8 cellular contexts compared by ENCODE assay signal in the genomic region with DNA sequence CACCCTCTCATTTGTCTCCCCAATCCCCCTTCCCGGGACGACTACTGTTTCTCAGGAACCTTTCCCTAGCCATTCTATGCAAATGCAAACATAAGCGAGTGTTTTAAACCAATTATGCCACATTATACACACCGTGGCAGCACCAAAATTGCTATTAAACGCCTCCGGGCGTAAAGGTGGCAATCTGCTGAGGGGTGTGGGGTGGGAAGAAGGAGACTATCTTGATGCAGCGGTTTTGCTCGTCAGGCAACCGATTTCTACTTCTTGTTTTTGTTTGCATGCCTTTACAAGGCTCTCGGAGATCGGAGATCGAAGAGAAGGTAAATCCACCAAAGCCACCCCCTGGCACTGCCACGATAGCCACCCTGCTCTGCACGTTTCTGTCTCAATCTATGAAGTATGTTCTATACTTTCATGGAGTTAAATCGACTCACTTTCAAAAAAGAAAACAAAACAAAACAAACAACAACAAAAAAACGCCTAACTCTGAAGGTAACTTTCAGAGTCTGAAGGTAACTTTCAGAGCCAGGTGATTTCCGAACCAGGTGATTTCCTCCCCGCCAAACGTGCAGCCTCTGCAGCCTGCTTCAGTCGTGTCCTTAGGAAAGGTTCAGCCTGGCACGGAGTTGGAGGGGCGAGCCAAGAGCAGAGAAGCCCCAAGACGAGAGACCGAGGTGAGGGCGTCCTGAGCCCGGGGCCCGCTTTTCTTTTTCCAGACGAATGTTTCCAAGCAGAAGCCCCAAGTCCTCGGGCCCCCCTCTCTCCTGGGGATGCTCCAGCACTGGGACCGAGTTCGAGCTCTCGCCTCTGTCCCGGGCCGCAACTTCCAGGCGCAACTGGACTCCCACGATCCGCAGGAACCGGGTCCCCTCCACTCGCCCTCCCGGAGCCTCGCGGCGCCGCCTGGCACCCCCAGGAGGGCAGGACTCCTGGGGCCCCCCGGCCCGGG. TPM values are rescaled to one million over a fixed set of nuclear protein-coding genes. Genes with fewer than 3 reads are reported as not detected.
DNase-seq lines count a peak whose midpoint lies in the region; ATAC-seq and TF ChIP-seq lines count a peak whose summit lies in the region.

No MANE protein-coding gene starts in this region.

- intact Hi-C loops in CD8-positive, alpha-beta T cell (cut with DNase I, micrococcal nuclease) = loop anchor here in 1 of 2 experiments (2.0 to 5.0 kb wide), 2 partner anchors 46 to 85 kb away; partner anchors contain the start of gene CDK1

- peak overlapping the region; percentile 39 for H3K27ac ChIP-seq in CD8-positive, alpha-beta T cell (ENCODE audit: low read depth, low read length)
- H3K27ac ChIP-seq in iPS DF 6.9 (ENCODE audit: low read length) = no peak overlapping the region
- peak overlapping the region; percentile 57 to 97 (median 86) for H3K27ac ChIP-seq in skin epidermis

- POLR2A ChIA-PET in CD8-positive, alpha-beta T cell (lab: Charles Lee) = interaction anchor here (1.6 kb wide), 1 partner anchor 11 kb away, joined by 4 read pairs; no protein-coding TSS in a partner anchor

- peak; percentile 32 for ATAC-seq in CD8-positive, alpha-beta T cell
- ATAC-seq in GM21390 (IDR thresholded peaks at IDR 0.05; ENCODE audit: unreplicated experiment) (peak; percentile 34), HG03469 (IDR thresholded peaks at IDR 0.05; ENCODE audit: unreplicated experiment) (no peak), HG02571 (IDR thresholded peaks at IDR 0.05; ENCODE audit: unreplicated experiment) (no peak)

- H3K27me3 ChIP-seq in CD8-positive, alpha-beta T cell (ENCODE audit: insufficient read depth, low read length) = no peaks in the 10 kb centered on the region
- no peaks in the 10 kb centered on the region for H3K27me3 ChIP-seq in iPS DF 6.9 (ENCODE audit: control insufficient read depth, insufficient read depth, low read length)

- no peaks in the 10 kb centered on the region for H3K9me3 Mint-ChIP-seq in CD8-positive, alpha-beta T cell

- peaks cover 25% of the 10 kb centered on the region for H3K27me3 Mint-ChIP-seq in CD8-positive, alpha-beta T cell (ENCODE audit: low read depth)

- no peak for TF ChIP-seq CTCF in CD8-positive, alpha-beta T cell (IDR thresholded peaks at IDR 0.05)

- H3K27ac Mint-ChIP-seq in CD8-positive, alpha-beta T cell = peak overlapping the region; percentile 86

- peak overlapping the region; percentile 45 for H3K4me3 ChIP-seq in CD8-positive, alpha-beta T cell (ENCODE audit: low read depth, low read length)
- peak overlapping the region; percentile 79; the same call in 1 of the 2 replicates for H3K4me3 ChIP-seq in iPS DF 6.9 (ENCODE audit: low read length)
- H3K4me3 ChIP-seq in skin epidermis = peak overlapping the region; percentile 49 to 86 (median 58)

- WGBS in iPS DF 6.9 (ENCODE audit: insufficient coverage, insufficient read length) = no CpG with 5 or more reads among the region's 47 CpGs

- DNase-seq in CD8-positive, alpha-beta T cell = peak in 4 of 7 experiments; percentile 21 to 54 (median 29)
- DNase-seq in NAMALWA (ENCODE audit: low spot score) = peak; percentile 26
- DNase-seq in activated gamma-delta T cell treated with Interleukin-2 at 50 U/mL for 16 hours = peak; percentile 29
- no peak for DNase-seq in iPS DF 6.9 (ENCODE audit: low read depth, low spot score)

- H3K4me3 Mint-ChIP-seq in CD8-positive, alpha-beta T cell = peak overlapping the region; percentile 91

- H3K36me3 Mint-ChIP-seq in CD8-positive, alpha-beta T cell = no peaks in the 10 kb centered on the region

- H3K9me3 ChIP-seq in CD8-positive, alpha-beta T cell (ENCODE audit: low read length) = no peaks in the 10 kb centered on the region
- no peaks in the 10 kb centered on the region for H3K9me3 ChIP-seq in iPS DF 6.9 (ENCODE audit: control insufficient read depth, insufficient read depth, low read length)

- no peaks in the 10 kb centered on the region for H3K36me3 ChIP-seq in CD8-positive, alpha-beta T cell (ENCODE audit: insufficient read depth, low read length)
- H3K36me3 ChIP-seq in iPS DF 6.9 (ENCODE audit: control insufficient read depth, insufficient read depth, low read length) = no peaks in the 10 kb centered on the region

- peaks cover 39% of the 10 kb centered on the region for H3K4me1 Mint-ChIP-seq in CD8-positive, alpha-beta T cell (ENCODE audit: low read depth)

- H3K4me1 ChIP-seq in CD8-positive, alpha-beta T cell (ENCODE audit: insufficient read depth, low read length) = peaks cover 23% of the 10 kb centered on the region
- H3K4me1 ChIP-seq in iPS DF 6.9 (ENCODE audit: control insufficient read depth, insufficient read depth, low read length) = peaks cover 4% of the 10 kb centered on the region; the same call in 1 of the 2 replicates

- CTCF ChIA-PET in CD8-positive, alpha-beta T cell (lab: Charles Lee) = no interaction called here

RNA-seq across cellular contexts. Expression of gene CDK1, which starts 45.8 kb away (rescaled TPM):
- 1 to 10 TPM in 1 of 2 experiments, under 1 TPM in 1; 0.31 to 1.6 TPM for total RNA-seq in CD8-positive, alpha-beta T cell

Comparison
In these comparisons a context has a peak if more than half of its experiments do, and no peak if none do; other contexts are left out.
1. ATAC-seq: peak in CD8-positive, alpha-beta T cell (single experiment) and GM21390 (single experiment); none in HG03469 (single experiment) and HG02571 (single experiment).
2. Peak in every context shown above with its lines, with median percentiles within 50 percentile points of each other: H3K4me3 ChIP-seq.